In genomic region chr4:2371765-2372487, GRCh38 we compare ENCODE assay signal across 18 cellular contexts. TPM values are rescaled to one million over a fixed set of nuclear protein-coding genes. Genes with fewer than 3 reads are reported as not detected.
DNase-seq lines count a peak whose midpoint lies in the region; ATAC-seq, FAIRE-seq and TF ChIP-seq lines count a peak whose summit lies in the region.
"Had no signal": no experiment of that assay in that cellular context is flagged by ENCODE, and none has a peak within 500 bp of the region (broad histone marks: within the 10 kb centered on the region; RNA-seq: fewer than 3 reads in every experiment).

No MANE protein-coding gene starts in this region.

- H3K4me1 ChIP-seq in HepG2 (ENCODE audit: insufficient read depth, low read length) (no peaks in the 10 kb centered on the region), right lobe of liver (no peaks in the 10 kb centered on the region), neuronal stem cell (ENCODE audit: control insufficient read depth in 2 of 2, insufficient read depth in 1 of 2, low read depth in 1 of 2, low read length in 2 of 2) (peaks cover 0 to 2% of the 10 kb centered on the region in 2 donors), body of pancreas (no peaks in the 10 kb centered on the region)
- H3K4me1 ChIP-seq: BLaER1 had no signal

- TF ChIP-seq EP300 in HepG2 (IDR thresholded peaks at IDR 0.05; ENCODE audit: low read depth in 2 of 2, low read length in 2 of 2) (no peak), HepG2 (CRISPR knock-in tag; IDR thresholded peaks at IDR 0.05; ENCODE audit: borderline replicate concordance) (no peak)

- H2AK5ac ChIP-seq in neuronal stem cell (ENCODE audit: low read depth, low read length) = no peak overlapping the region

- TF ChIP-seq POLR2A in HepG2 (IDR thresholded peaks at IDR 0.05; ENCODE audit: insufficient read depth in 1 of 2, low read depth in 2 of 2, low read length in 2 of 2) = no peak
- TF ChIP-seq POLR2A in right lobe of liver (IDR thresholded peaks at IDR 0.05) = no peak
- TF ChIP-seq POLR2A in body of pancreas (IDR thresholded peaks at IDR 0.05) = no peak

- peaks cover 5 to 31% of the 10 kb centered on the region in 2 experiments; a peak in 3 of 5 replicates for H3K27me3 ChIP-seq in HepG2 (ENCODE audit: control insufficient read depth in 1 of 2, insufficient read depth in 2 of 2, low read length in 2 of 2)
- no peaks in the 10 kb centered on the region for H3K27me3 ChIP-seq in right lobe of liver
- H3K27me3 ChIP-seq in dorsolateral prefrontal cortex = no peaks in the 10 kb centered on the region
- peaks cover 0 to under 1% (median 0%) of the 10 kb centered on the region in 3 experiments for H3K27me3 ChIP-seq in neuronal stem cell (ENCODE audit: control insufficient read depth in 3 of 3, insufficient read depth in 3 of 3, low read depth in 1 of 3, low read length in 3 of 3)
- H3K27me3 ChIP-seq in body of pancreas = no peaks in the 10 kb centered on the region
- H3K27me3 ChIP-seq: BLaER1 had no signal

- CTCF ChIA-PET in HepG2 (lab: Yijun Ruan, JAX; ENCODE audit: low intra/inter-chr PET ratio, low total read pairs) = no interaction called here

- H3K4me2 ChIP-seq in HepG2 (ENCODE audit: low read depth, low read length) = no peak overlapping the region
- H3K4me2 ChIP-seq in neuronal stem cell (ENCODE audit: insufficient read depth, low read length, poor library complexity, severe bottlenecking) = peak overlapping the region; percentile 11
- H3K4me2 ChIP-seq: BLaER1 had no signal

- DNase-seq in HepG2 (ENCODE audit: low spot score) = no peak
- DNase-seq in right lobe of liver = no peak
- peak in 2 of 10 donors; percentile 9 to 38 for DNase-seq in dorsolateral prefrontal cortex
- no peak for DNase-seq in neuronal stem cell (ENCODE audit: low spot score)
- DNase-seq in left cardiac atrium = no peak
- no peak for DNase-seq in body of pancreas
- DNase-seq in EL = no peak
- DNase-seq: AML-193, DMS53, GM23248 had no signal

- WGBS in HepG2 (ENCODE audit: low lambda C conversion rate) = 42% methylated on average over 11 of the region's 27 CpGs
- 50% methylated on average over 4 of the region's 27 CpGs for WGBS in right lobe of liver (ENCODE audit: insufficient coverage, low coverage, low lambda C conversion rate, missing lambda C conversion rate)
- no CpG with 5 or more reads among the region's 27 CpGs for WGBS in neuronal stem cell (ENCODE audit: extremely low coverage in 2 of 2, insufficient read length in 2 of 2, insufficient replicate concordance in 1 of 2), 2 donors
- WGBS in body of pancreas, 2 donors = 77 to 91% methylated on average over 17 to 27 of the region's 27 CpGs

- no peak for TF ChIP-seq RAD21 in HepG2 (CRISPR knock-in tag; IDR thresholded peaks at IDR 0.05)

- TF ChIP-seq CTCF in HepG2 (CRISPR knock-in tag; IDR thresholded peaks at IDR 0.05) (no peak), right lobe of liver (IDR thresholded peaks at IDR 0.05) (no peak), dorsolateral prefrontal cortex (IDR thresholded peaks at IDR 0.05 in 54 of 56, conservative IDR thresholded peaks at IDR 0.05 in 2 of 56; ENCODE audit: low read depth in 1 of 56, partially characterized antibody in 56 of 56) (no peak), body of pancreas (IDR thresholded peaks at IDR 0.05) (no peak)

- peak overlapping the region; percentile 67 for H3K23ac ChIP-seq in neuronal stem cell (ENCODE audit: low read depth, low read length, poor library complexity)

- no peak for ATAC-seq in HepG2
- ATAC-seq in right lobe of liver = no peak
- ATAC-seq in left cardiac atrium = no peak
- no peak for ATAC-seq in body of pancreas
- ATAC-seq in HG03097 (IDR thresholded peaks at IDR 0.05; ENCODE audit: low FRiP score, unreplicated experiment) = no peak
- ATAC-seq: GM12878 had no signal

- no TSS peak for BruUV-seq in HepG2 (replicated peaks; lab: Mats Ljungman, UMichigan)

- H3K4me3 ChIP-seq in HepG2 (replicated peaks in 1 of 3; ENCODE audit: insufficient read depth in 1 of 3, low read depth in 2 of 3, low read length in 3 of 3) (no peak overlapping the region), right lobe of liver (no peak overlapping the region), dorsolateral prefrontal cortex (no peak overlapping the region), neuronal stem cell (ENCODE audit: low read length in 2 of 2) (no peak overlapping the region), body of pancreas (no peak overlapping the region)
- H3K4me3 ChIP-seq: BLaER1, GM12878, GM23248 had no signal

- H3K27ac ChIP-seq in HepG2 (ENCODE audit: extremely low read length, insufficient read depth, low read length) = no peak overlapping the region
- H3K27ac ChIP-seq in right lobe of liver = no peak overlapping the region
- H3K27ac ChIP-seq in dorsolateral prefrontal cortex = peak overlapping the region in 33 of 59 donors; percentile 2 to 88 (median 43)
- no peak overlapping the region for H3K27ac ChIP-seq in neuronal stem cell (replicated peaks; ENCODE audit: low read length)
- H3K27ac ChIP-seq in body of pancreas = no peak overlapping the region
- H3K27ac ChIP-seq: 22Rv1, BLaER1, GM23248 had no signal

- no peak overlapping the region for H2AFZ ChIP-seq in HepG2 (ENCODE audit: low read length)
- no peak overlapping the region for H2AFZ ChIP-seq in neuronal stem cell (ENCODE audit: low read length)
- H2AFZ ChIP-seq: GM23248 had no signal

- POLR2A ChIA-PET in HepG2 (lab: Yijun Ruan, JAX) = no interaction called here

- in situ Hi-C loops in HepG2 (cut with HindIII; ENCODE audit: extremely low pct_ligation_motif_present, low pct_unique_long_range_greater_than_20kb) = no loop called here

- no peaks in the 10 kb centered on the region for H3K79me2 ChIP-seq in HepG2 (ENCODE audit: insufficient read depth, low read length)

- H3K18ac ChIP-seq in neuronal stem cell (ENCODE audit: low read length) = peak overlapping the region; percentile 64

- H4K20me1 ChIP-seq in HepG2 (ENCODE audit: insufficient read depth, low read length) = no peaks in the 10 kb centered on the region
- H4K20me1 ChIP-seq: BLaER1 had no signal

- H4K91ac ChIP-seq in neuronal stem cell (ENCODE audit: low read depth, low read length, poor library complexity) = no peak overlapping the region

- H3K9ac ChIP-seq in HepG2 (ENCODE audit: insufficient read depth, low read depth, low read length) (no peak overlapping the region), neuronal stem cell (ENCODE audit: low read depth, low read length, poor library complexity) (no peak overlapping the region)
- H3K9ac ChIP-seq: BLaER1, GM23248 had no signal

- H3K4ac ChIP-seq in neuronal stem cell (ENCODE audit: low read length) = no peak overlapping the region

- no peak for FAIRE-seq in HepG2 (lab: Jason Lieb, UNC)
- FAIRE-seq: GM12878, GM18507, H54 had no signal

- H2BK12ac ChIP-seq in neuronal stem cell (ENCODE audit: low read length) = no peak overlapping the region

- H3K14ac ChIP-seq in neuronal stem cell (ENCODE audit: low read length) = no peak overlapping the region

- intact Hi-C loops in HepG2 (cut with micrococcal nuclease; ENCODE audit: unreplicated experiment) (no loop called here), right lobe of liver (cut with DNase I) (no loop called here), dorsolateral prefrontal cortex (cut with DNase I) (no loop called here), left cardiac atrium (cut with DNase I) (no loop called here), body of pancreas (cut with DNase I) (no loop called here)

- H3K36me3 ChIP-seq in HepG2 (replicated peaks in 1 of 2; ENCODE audit: control insufficient read depth in 1 of 2, insufficient read depth in 2 of 2, low read length in 2 of 2) (no peaks in the 10 kb centered on the region), right lobe of liver (no peaks in the 10 kb centered on the region), neuronal stem cell (replicated peaks in 1 of 2; ENCODE audit: control insufficient read depth in 2 of 2, insufficient read depth in 2 of 2, low read length in 2 of 2) (no peaks in the 10 kb centered on the region), body of pancreas (replicated peaks in 1 of 2; ENCODE audit: insufficient read depth in 1 of 2, low read depth in 2 of 2) (no peaks in the 10 kb centered on the region)
- H3K36me3 ChIP-seq: BLaER1 had no signal

- H4K8ac ChIP-seq in neuronal stem cell (ENCODE audit: low read depth, low read length) = no peak overlapping the region

- H2BK120ac ChIP-seq in neuronal stem cell (ENCODE audit: low read depth, low read length) = no peak overlapping the region

- H2BK15ac ChIP-seq in neuronal stem cell (ENCODE audit: low read length) = peak overlapping the region; percentile 58

- H3K9me3 ChIP-seq in HepG2 (ENCODE audit: low read length) (no peaks in the 10 kb centered on the region), right lobe of liver (no peaks in the 10 kb centered on the region), neuronal stem cell (replicated peaks in 1 of 2; ENCODE audit: control insufficient read depth in 2 of 2, insufficient read depth in 1 of 2, low read depth in 1 of 2, low read length in 2 of 2) (peaks cover 7 to 8% of the 10 kb centered on the region in 2 donors), body of pancreas (no peaks in the 10 kb centered on the region)

- no peak overlapping the region for H2BK5ac ChIP-seq in neuronal stem cell (ENCODE audit: low read length)

- H3K79me1 ChIP-seq in neuronal stem cell (ENCODE audit: low read depth, low read length) = no peaks in the 10 kb centered on the region

RNA-seq across cellular contexts. Expression of gene ZFYVE28, which starts 46.5 kb away (rescaled TPM):
- 0.22 and 0.24 TPM in 2 replicates for total RNA-seq in HepG2 (2016; rRNA removed; fragmentation: Illumina TruSeq; extraction: Trizol)
- not detected in 2 replicates for total RNA-seq in HepG2 (2016; cell fraction: cytosol; rRNA removed; fragmentation: Illumina TruSeq; extraction: Trizol; ENCODE audit: low read depth)
- 0.13 and 0.19 TPM in 2 replicates for total RNA-seq in HepG2 (2016; cell fraction: insoluble cytoplasmic fraction; rRNA removed; fragmentation: Illumina TruSeq; extraction: Trizol)
- total RNA-seq in HepG2 (2016; cell fraction: membrane; rRNA removed; fragmentation: Illumina TruSeq; extraction: Trizol) = 0.14 and 0.22 TPM in 2 replicates
- 0.25 TPM in 1 of 2 replicates, not detected in the other for total RNA-seq in HepG2 (2016; cell fraction: nucleus; rRNA removed; fragmentation: Illumina TruSeq; extraction: Trizol)
- 0.12 and 0.30 TPM in 2 replicates for polyA plus RNA-seq in HepG2 (2011; rRNA removed)
- 0.09 TPM in 2 replicates for polyA plus RNA-seq in HepG2 (2011; cell fraction: cytosol; rRNA removed)
- 0.69 and 1.4 TPM in 2 replicates for polyA plus RNA-seq in HepG2 (2011; cell fraction: nucleus; rRNA removed)
- polyA plus RNA-seq in HepG2 (2012) = 0.04 and 0.31 TPM in 2 replicates
- 0.03 and 0.14 TPM in 2 replicates for polyA plus RNA-seq in HepG2 (2016; cell fraction: cytosol; fragmentation: Illumina TruSeq; extraction: Trizol; ENCODE audit: low read depth)
- 0.22 and 0.24 TPM in 2 replicates for polyA plus RNA-seq in HepG2 (2016; cell fraction: insoluble cytoplasmic fraction; fragmentation: Illumina TruSeq; extraction: Trizol; ENCODE audit: low read depth)
- polyA plus RNA-seq in HepG2 (2016; cell fraction: membrane; fragmentation: Illumina TruSeq; extraction: Trizol; ENCODE audit: low read depth) = not detected in 2 replicates
- 0.19 and 0.61 TPM in 2 replicates for polyA plus RNA-seq in HepG2 (2016; cell fraction: nucleus; fragmentation: Illumina TruSeq; extraction: Trizol; ENCODE audit: insufficient read depth, low read depth)
- 0.72 and 3.2 TPM in 2 replicates for polyA minus RNA-seq in HepG2 (2011; rRNA and poly(A)+ RNA removed; ENCODE audit: low replicate concordance)
- 0.26 TPM in 1 of 2 replicates, not detected in the other for polyA minus RNA-seq in HepG2 (2011; cell fraction: cytosol; rRNA and poly(A)+ RNA removed)
- 0.52 TPM in 1 of 2 replicates, not detected in the other for polyA minus RNA-seq in HepG2 (2011; cell fraction: nucleus; rRNA and poly(A)+ RNA removed)
- total RNA-seq in right lobe of liver = 1 to 10 TPM; 2.5 to 9.6 (median 4.8) TPM
- total RNA-seq in dorsolateral prefrontal cortex = 10 to 100 TPM; 26.2 to 99.8 (median 65.5) TPM
- polyA plus RNA-seq in neuronal stem cell (2013, experiment 1 of 2) = 0.15 TPM
- polyA plus RNA-seq in neuronal stem cell (2013, experiment 2 of 2) = 0.12 TPM
- total RNA-seq in left cardiac atrium = 1 to 10 TPM; 5.2 to 7.2 TPM
- 10 to 100 TPM in 1 of 2 donors, 1 to 10 TPM in 1; 5.7 to 16.8 TPM for total RNA-seq in body of pancreas

RNA-seq across cellular contexts. Expression of gene CFAP99, which starts 46.8 kb away (rescaled TPM):
- not detected in 2 replicates for total RNA-seq in HepG2 (2016; rRNA removed; fragmentation: Illumina TruSeq; extraction: Trizol)
- total RNA-seq in HepG2 (2016; cell fraction: cytosol; rRNA removed; fragmentation: Illumina TruSeq; extraction: Trizol; ENCODE audit: low read depth) = not detected in 2 replicates
- not detected in 2 replicates for total RNA-seq in HepG2 (2016; cell fraction: insoluble cytoplasmic fraction; rRNA removed; fragmentation: Illumina TruSeq; extraction: Trizol)
- not detected in 2 replicates for total RNA-seq in HepG2 (2016; cell fraction: membrane; rRNA removed; fragmentation: Illumina TruSeq; extraction: Trizol)
- not detected in 2 replicates for total RNA-seq in HepG2 (2016; cell fraction: nucleus; rRNA removed; fragmentation: Illumina TruSeq; extraction: Trizol)
- polyA plus RNA-seq in HepG2 (2011; rRNA removed) = 0.07 TPM in 1 of 2 replicates, not detected in the other
- polyA plus RNA-seq in HepG2 (2011; cell fraction: cytosol; rRNA removed) = 0.07 TPM in 1 of 2 replicates, not detected in the other
- polyA plus RNA-seq in HepG2 (2011; cell fraction: nucleus; rRNA removed) = 0.29 TPM in 1 of 2 replicates, not detected in the other
- polyA plus RNA-seq in HepG2 (2012) = not detected in 2 replicates
- not detected in 2 replicates for polyA plus RNA-seq in HepG2 (2016; cell fraction: cytosol; fragmentation: Illumina TruSeq; extraction: Trizol; ENCODE audit: low read depth)
- not detected in 2 replicates for polyA plus RNA-seq in HepG2 (2016; cell fraction: insoluble cytoplasmic fraction; fragmentation: Illumina TruSeq; extraction: Trizol; ENCODE audit: low read depth)
- polyA plus RNA-seq in HepG2 (2016; cell fraction: membrane; fragmentation: Illumina TruSeq; extraction: Trizol; ENCODE audit: low read depth) = not detected in 2 replicates
- not detected in 2 replicates for polyA plus RNA-seq in HepG2 (2016; cell fraction: nucleus; fragmentation: Illumina TruSeq; extraction: Trizol; ENCODE audit: insufficient read depth, low read depth)
- polyA minus RNA-seq in HepG2 (2011; rRNA and poly(A)+ RNA removed; ENCODE audit: low replicate concordance) = not detected in 2 replicates
- not detected in 2 replicates for polyA minus RNA-seq in HepG2 (2011; cell fraction: cytosol; rRNA and poly(A)+ RNA removed)
- polyA minus RNA-seq in HepG2 (2011; cell fraction: nucleus; rRNA and poly(A)+ RNA removed) = not detected in 2 replicates
- total RNA-seq in right lobe of liver = under 1 TPM in 5 of 6 experiments, not detected in 1; 0.25 to 0.86 (median 0.29) TPM
- total RNA-seq in dorsolateral prefrontal cortex = 1 to 10 TPM in 90 of 120 experiments, under 1 TPM in 30; 0.28 to 3.7 (median 1.4) TPM
- polyA plus RNA-seq in neuronal stem cell (2013, experiment 1 of 2) = not detected
- not detected for polyA plus RNA-seq in neuronal stem cell (2013, experiment 2 of 2)
- total RNA-seq in left cardiac atrium = not detected
- not detected for total RNA-seq in body of pancreas
- total RNA-seq: A673, GM12878, GM23248, HT-29 had no signal
- polyA plus RNA-seq: GM12878, GM23248 had no signal

Comparison
In these comparisons a context has a peak if more than half of its experiments do, and no peak if none do; other contexts are left out.
1. H3K27ac ChIP-seq: peak in dorsolateral prefrontal cortex (33 of 59); none in HepG2 (single experiment), right lobe of liver (0 of 3), neuronal stem cell (single experiment) and body of pancreas (0 of 4).